ENCODE assay signal across 8 cellular contexts in the genomic region with DNA sequence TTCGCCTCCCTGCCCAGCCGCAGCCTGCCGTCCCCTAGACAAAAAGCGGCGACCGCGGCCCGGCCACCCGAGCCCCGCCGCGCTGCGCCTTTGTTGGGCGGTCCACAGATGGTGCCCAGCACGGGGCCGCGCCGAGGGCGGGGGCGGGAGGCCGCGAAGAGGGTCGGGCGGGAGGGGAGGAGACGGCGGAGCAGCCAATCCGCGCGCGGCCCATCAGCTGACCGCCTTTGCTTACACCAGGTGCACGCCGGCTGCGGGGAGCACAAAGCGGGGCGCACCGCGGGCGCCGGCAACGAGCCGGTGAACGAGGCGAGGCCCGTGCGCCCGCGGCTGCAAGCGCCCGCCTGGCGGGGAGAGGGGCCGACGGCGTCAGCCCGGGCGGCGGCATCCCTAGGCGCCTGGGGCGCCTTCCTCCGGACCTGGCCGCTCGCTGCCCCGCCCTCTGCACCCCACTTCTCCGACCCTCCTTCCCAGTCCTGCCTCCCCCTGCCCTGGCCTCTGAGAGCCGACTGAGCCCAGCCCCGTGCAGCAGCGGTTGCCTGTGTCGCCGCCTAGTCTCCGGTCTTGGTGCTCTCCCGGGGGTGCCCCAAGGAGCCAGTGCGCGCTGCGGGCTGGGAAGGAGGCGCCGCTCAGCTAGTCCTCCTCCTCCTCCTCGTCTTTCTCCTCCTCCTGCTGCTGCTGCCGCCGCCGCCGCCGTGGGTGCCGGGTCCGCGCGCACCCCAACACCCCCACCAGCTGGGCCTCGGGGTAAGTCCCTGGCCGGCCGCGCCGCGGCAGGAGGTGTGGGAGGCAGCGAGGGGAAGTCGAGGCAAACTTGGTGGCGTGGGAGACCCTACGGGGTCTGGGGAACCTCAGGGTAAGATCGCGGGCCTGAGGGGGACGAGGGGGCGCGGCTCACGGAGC. TPM values are rescaled to one million over a fixed set of nuclear protein-coding genes. Genes with fewer than 3 reads are reported as not detected.
DNase-seq lines count a peak whose midpoint lies in the region; ATAC-seq and TF ChIP-seq lines count a peak whose summit lies in the region.

A gene (plus strand): TSS at position 259 of the 903 bp plus-strand sequence. CDS start 45,211 bp downstream, outside the sequence.

- H3K79me2 ChIP-seq in fibroblast of lung (ENCODE audit: control insufficient read depth, insufficient read depth, low read length) = no peaks in the 10 kb centered on the region

- peaks cover 27 to 43% of the 10 kb centered on the region in 2 donors for H3K27me3 Mint-ChIP-seq in natural killer cell (ENCODE audit: low read depth in 2 of 2)

- H3K9me3 ChIP-seq in fibroblast of lung (ENCODE audit: control insufficient read depth, insufficient read depth, low read depth, low read length) = no peaks in the 10 kb centered on the region
- no peaks in the 10 kb centered on the region for H3K9me3 ChIP-seq in stomach smooth muscle (ENCODE audit: control insufficient read depth in 2 of 2, low read length in 2 of 2)

- DNase-seq in NCI-H128 (lab: John Stamatoyannopoulos, UW; ENCODE audit: unreplicated experiment) (peak; percentile 57), fibroblast of lung (ENCODE audit: low read depth in 2 of 2) (peak in 1 of 2 donors; percentile 66), natural killer cell (peak; percentile 29), MV-4-11 (lab: John Stamatoyannopoulos, UW) (no peak), NCI-H2196 treated with DMSO at 0.1 percent for 48 hours (lab: John Stamatoyannopoulos, UW; ENCODE audit: unreplicated experiment) (no peak)
- DNase-seq in activated CD8-positive, alpha-beta memory T cell treated with anti-CD3 and anti-CD28 coated beads, Interleukin-2, amount 50 U/mL, for 4 hours = peak; percentile 64

- intact Hi-C loops in natural killer cell (cut with micrococcal nuclease) = no loop called here

- no peak within 1 kb of the TSS for H2AFZ ChIP-seq in fibroblast of lung (ENCODE audit: low read length)

- peak; percentile 42 for ATAC-seq in GM19455 (IDR thresholded peaks at IDR 0.05; ENCODE audit: unreplicated experiment)
- ATAC-seq in natural killer cell = peak; percentile 63 to 78 (median 68)

- no peaks in the 10 kb centered on the region for H3K4me1 ChIP-seq in fibroblast of lung (ENCODE audit: control insufficient read depth, extremely low read depth, insufficient read depth, low read length)
- peaks cover 15% of the 10 kb centered on the region for H3K4me1 ChIP-seq in stomach smooth muscle (ENCODE audit: control insufficient read depth, insufficient read depth, low read length)

- no peaks in the 10 kb centered on the region for H3K36me3 Mint-ChIP-seq in natural killer cell

- H3K9me3 Mint-ChIP-seq in natural killer cell = no peaks in the 10 kb centered on the region

- H3K27ac ChIP-seq in fibroblast of lung (ENCODE audit: insufficient read depth, low read length) (no peak within 1 kb of the TSS), stomach smooth muscle (ENCODE audit: low read length) (no peak within 1 kb of the TSS)

- TF ChIP-seq CTCF in fibroblast of lung (conservative IDR thresholded peaks at IDR 0.05 in 1 of 2, IDR thresholded peaks at IDR 0.05 in 1 of 2; ENCODE audit: low read depth in 1 of 2, low read length in 2 of 2) (no peak), natural killer cell (IDR thresholded peaks at IDR 0.05) (no peak)

- H3K9ac ChIP-seq in fibroblast of lung (ENCODE audit: insufficient read depth, low read length) (no peak within 1 kb of the TSS), stomach smooth muscle (ENCODE audit: low read length in 2 of 2) (no peak within 1 kb of the TSS)

- H3K36me3 ChIP-seq in fibroblast of lung (ENCODE audit: control insufficient read depth, insufficient read depth, low read length) (no peaks in the 10 kb centered on the region), stomach smooth muscle (ENCODE audit: control insufficient read depth in 2 of 2, insufficient read depth in 2 of 2, low read length in 2 of 2) (no peaks in the 10 kb centered on the region)

- H3K4me3 Mint-ChIP-seq in natural killer cell = peak within 1 kb of the TSS; percentile 95

- no peaks in the 10 kb centered on the region for H4K20me1 ChIP-seq in fibroblast of lung (ENCODE audit: control insufficient read depth, extremely low read depth, insufficient read depth, low read length)

- peaks cover 11% of the 10 kb centered on the region for H3K27me3 ChIP-seq in fibroblast of lung (ENCODE audit: control insufficient read depth, insufficient read depth, low read length)
- peaks cover 7 to 18% of the 10 kb centered on the region in 2 donors for H3K27me3 ChIP-seq in stomach smooth muscle (ENCODE audit: control insufficient read depth in 1 of 2, insufficient read depth in 2 of 2, low read length in 2 of 2)

- no peak within 1 kb of the TSS for H3K4me3 ChIP-seq in fibroblast of lung (replicated peaks in 1 of 4; ENCODE audit: control extremely low read depth in 1 of 4, insufficient read depth in 1 of 4, low read depth in 3 of 4, low read length in 4 of 4)
- H3K4me3 ChIP-seq in stomach smooth muscle (ENCODE audit: low read length in 2 of 2) = peak within 1 kb of the TSS; percentile 56 to 74

- H3K4me2 ChIP-seq in fibroblast of lung (ENCODE audit: extremely low read depth, insufficient read depth, low read length) = peak within 1 kb of the TSS; percentile 64

- H3K4me1 Mint-ChIP-seq in natural killer cell = peaks cover 18 to 23% of the 10 kb centered on the region in 2 donors

- H3K27ac Mint-ChIP-seq in natural killer cell = peak within 1 kb of the TSS; percentile 74 to 80

RNA-seq across cellular contexts. Expression of the gene that starts here (rescaled TPM):
- total RNA-seq in fibroblast of lung (0.26 and 0.33 TPM in 2 replicates), natural killer cell (1 to 10 TPM in 1 of 3 donors, under 1 TPM in 2; 0.85 to 1.6 (median 0.99) TPM)
- polyA plus RNA-seq in fibroblast of lung = 0.02 and 3.9 TPM in 2 replicates
- polyA plus RNA-seq in fibroblast of lung (2012) = 1.7 TPM in 1 of 2 replicates, not detected in the other
- polyA minus RNA-seq in fibroblast of lung (ENCODE audit: low replicate concordance) = 3.6 TPM in 1 of 2 replicates, not detected in the other

Comparison
In these comparisons a context has a peak if more than half of its experiments do, and no peak if none do; other contexts are left out.
1. DNase-seq: peak in NCI-H128 (single experiment), activated CD8-positive, alpha-beta memory T cell treated with anti-CD3 and anti-CD28 coated beads, Interleukin-2, amount 50 U/mL, for 4 hours (single experiment) and natural killer cell (single experiment); none in MV-4-11 (single experiment) and NCI-H2196 treated with DMSO at 0.1 percent for 48 hours (single experiment).
2. H3K4me3 ChIP-seq: peak in stomach smooth muscle (2 of 2); none in fibroblast of lung (0 of 4).